In genomic region chr14:75595211-75595610, GRCh38 we compare ENCODE assay signal across 23 cellular contexts.
"Had no signal": no experiment of that assay in that cellular context is flagged by ENCODE, and none has a peak within 500 bp of the region (broad histone marks: within the 10 kb centered on the region; RNA-seq: fewer than 3 reads in every experiment).

No MANE protein-coding gene starts in this region.

- H3K27me3 ChIP-seq: right lobe of liver, spleen, upper lobe of left lung, uterus had no signal

- DNase-seq: dermis blood vessel endothelial cell; foreskin keratinocyte; immature natural killer cell; kidney; left cardiac atrium; left ventricle myocardium inferior; mesenchymal stem cell; midbrain; naive B cell; nephron progenitor cell; retina; right lobe of liver; spleen; stimulated activated CD4-positive, alpha-beta T cell treated with anti-CD3 and anti-CD28 coated beads, Interleukin-15, amount 100 ng/mL, for 24 hours; stimulated activated CD4-positive, alpha-beta T cell treated with anti-CD3 and anti-CD28 coated beads, Interleukin-1b, Interleukin-23, amount 100 ng/mL, for 48 hours; stimulated activated CD4-positive, alpha-beta T cell treated with anti-CD3 and anti-CD28 coated beads, Interleukin-4, amount 100 ng/mL, for 24 hours; tibial artery; upper lobe of left lung; uterus had no signal

- ATAC-seq: foreskin keratinocyte; left cardiac atrium; right lobe of liver; stimulated activated memory B cell treated with anti-CD40 and anti-IgM and Interleukin-4, amounts not matched to agents 10 μg/mL and 1 μg/mL and 100 μg/mL, for 72 hours had no signal

- H3K4me3 ChIP-seq: left ventricle myocardium inferior, lung, prostate gland, right lobe of liver, spleen, tibial artery, upper lobe of left lung, uterus had no signal

- FAIRE-seq: kidney had no signal

- H3K36me3 ChIP-seq: left ventricle myocardium inferior, prostate gland, right lobe of liver, tibial artery, uterus had no signal

- H3K4me1 ChIP-seq: foreskin keratinocyte, parathyroid adenoma, prostate gland, tibial artery, upper lobe of left lung, uterus had no signal

- H3K27ac ChIP-seq: foreskin keratinocyte, left ventricle myocardium inferior, parathyroid adenoma, prostate gland, right lobe of liver, tibial artery, upper lobe of left lung, uterus had no signal

- H2AFZ ChIP-seq: parathyroid adenoma had no signal

- H3K9ac ChIP-seq: parathyroid adenoma had no signal

- H3K9me3 ChIP-seq: left ventricle myocardium inferior, prostate gland, right lobe of liver, spleen, tibial artery, upper lobe of left lung, uterus had no signal
